Comparison of ENCODE assay signal across 13 cellular contexts in genomic region chr1:215530401-215530984, GRCh38.
"Had no signal": no experiment of that assay in that cellular context is flagged by ENCODE, and none has a peak within 500 bp of the region (broad histone marks: within the 10 kb centered on the region; RNA-seq: fewer than 3 reads in every experiment).

No MANE protein-coding gene starts in this region.

- H3K4me2 ChIP-seq: neural progenitor cell had no signal

- H3K36me3 Mint-ChIP-seq: neural progenitor cell had no signal

- H3K27ac Mint-ChIP-seq: activated T-helper 1 cell treated with anti-CD3 and anti-CD28 coated beads, Interleukin-12 subunit alpha, Interleukin-12 subunit beta, Interleukin-2, Interleukin-4 antibody, amounts not matched to agents 30 ng/mL and 10 ng/mL and 1 ng/mL, durations not matched to agents 14 hours and 24 hours and 36 hours; endodermal cell; neural progenitor cell; stimulated activated naive CD8-positive, alpha-beta T cell treated with anti-CD3 and anti-CD28 coated beads, Interleukin-15, amount 100 ng/mL, for 72 hours; T-helper 17 cell had no signal

- H3K4me3 Mint-ChIP-seq: activated T-helper 1 cell treated with anti-CD3 and anti-CD28 coated beads, Interleukin-12 subunit alpha, Interleukin-12 subunit beta, Interleukin-2, Interleukin-4 antibody, amounts not matched to agents 30 ng/mL and 10 ng/mL and 1 ng/mL, durations not matched to agents 14 hours and 24 hours and 36 hours; endodermal cell; neural progenitor cell; stimulated activated naive CD8-positive, alpha-beta T cell treated with anti-CD3 and anti-CD28 coated beads, Interleukin-15, amount 100 ng/mL, for 72 hours; T-helper 17 cell had no signal

- H3K9me3 ChIP-seq: ascending aorta, sigmoid colon had no signal

- H3K4me3 ChIP-seq: ascending aorta, dorsolateral prefrontal cortex, lung, neural progenitor cell, sigmoid colon, spleen had no signal

- ATAC-seq: stimulated activated naive CD8-positive, alpha-beta T cell treated with anti-CD3 and anti-CD28 coated beads, Interleukin-15, amount 100 ng/mL, for 72 hours; T-helper 17 cell had no signal

- H3K27ac ChIP-seq: ascending aorta, dorsolateral prefrontal cortex, neural progenitor cell, sigmoid colon, spleen had no signal

- H3K4me1 ChIP-seq: ascending aorta, neural progenitor cell, sigmoid colon, spleen had no signal

- H3K9ac ChIP-seq: neural progenitor cell had no signal

- H3K27me3 ChIP-seq: ascending aorta, neural progenitor cell, sigmoid colon had no signal

- DNase-seq: activated CD4-positive, alpha-beta T cell treated with anti-CD3 and anti-CD28 coated beads for 4 hours; dorsolateral prefrontal cortex; endodermal cell; islet precursor cell; midbrain; sigmoid colon; spleen; stimulated activated naive CD8-positive, alpha-beta T cell treated with anti-CD3 and anti-CD28 coated beads, Interleukin-15, amount 100 ng/mL, for 72 hours; T-helper 17 cell had no signal

- H3K9me3 Mint-ChIP-seq: activated T-helper 1 cell treated with anti-CD3 and anti-CD28 coated beads, Interleukin-12 subunit alpha, Interleukin-12 subunit beta, Interleukin-2, Interleukin-4 antibody, amounts not matched to agents 30 ng/mL and 10 ng/mL and 1 ng/mL, durations not matched to agents 14 hours and 24 hours and 36 hours; neural progenitor cell; stimulated activated naive CD8-positive, alpha-beta T cell treated with anti-CD3 and anti-CD28 coated beads, Interleukin-15, amount 100 ng/mL, for 72 hours had no signal

- H2AFZ ChIP-seq: neural progenitor cell had no signal

- H3K36me3 ChIP-seq: ascending aorta, neural progenitor cell, sigmoid colon, spleen had no signal

- H3K4me1 Mint-ChIP-seq: endodermal cell; neural progenitor cell; stimulated activated naive CD8-positive, alpha-beta T cell treated with anti-CD3 and anti-CD28 coated beads, Interleukin-15, amount 100 ng/mL, for 72 hours had no signal
